20 cellular contexts compared by ENCODE assay signal in genomic region chr5:156929366-156929948, GRCh38. TPM values are rescaled to one million over a fixed set of nuclear protein-coding genes. Genes with fewer than 3 reads are reported as not detected.
A peak's percentile ranks its signal among the peaks of the same experiment; 100 is the strongest.
DNase-seq lines count a peak whose midpoint lies in the region; ATAC-seq and TF ChIP-seq lines count a peak whose summit lies in the region.
"Had no signal": no experiment of that assay in that cellular context is flagged by ENCODE, and none has a peak within 500 bp of the region (broad histone marks: within the 10 kb centered on the region; RNA-seq: fewer than 3 reads in every experiment).

No MANE protein-coding gene starts in this region.

- H3K4me1 Mint-ChIP-seq in activated CD4-positive, alpha-beta T cell treated with anti-CD3 and anti-CD28 coated beads, Interleukin-2, amount 10 ng/mL, durations not matched to agents 7 days and 5 days, result peaks cover 77% of the 10 kb centered on the region
- peaks cover 23% of the 10 kb centered on the region for H3K4me1 Mint-ChIP-seq in activated T-helper 17 cell treated with anti-CD3 and anti-CD28 coated beads, Interleukin-2, amount 50 U/mL, for 72 hours
- peaks cover 7% of the 10 kb centered on the region for H3K4me1 Mint-ChIP-seq in progenitor cell of endocrine pancreas (ENCODE audit: low read depth)

- ATAC-seq in activated T-helper 17 cell treated with anti-CD3 and anti-CD28 coated beads, Interleukin-2, amount 50 U/mL, for 72 hours (replicated peaks), result peak; percentile 78
- ATAC-seq: foreskin keratinocyte, Right ventricle myocardium inferior, upper lobe of right lung had no signal

- H3K27me3 Mint-ChIP-seq in activated CD4-positive, alpha-beta T cell treated with anti-CD3 and anti-CD28 coated beads, Interleukin-2, amount 10 ng/mL, durations not matched to agents 7 days and 5 days, result no peaks in the 10 kb centered on the region
- H3K27me3 Mint-ChIP-seq in activated T-helper 17 cell treated with anti-CD3 and anti-CD28 coated beads, Interleukin-2, amount 50 U/mL, for 72 hours, result no peaks in the 10 kb centered on the region
- peaks cover 4% of the 10 kb centered on the region for H3K27me3 Mint-ChIP-seq in progenitor cell of endocrine pancreas

- peak overlapping the region; percentile 85 for H3K27ac Mint-ChIP-seq in activated CD4-positive, alpha-beta T cell treated with anti-CD3 and anti-CD28 coated beads, Interleukin-2, amount 10 ng/mL, durations not matched to agents 7 days and 5 days
- peak overlapping the region; percentile 47 for H3K27ac Mint-ChIP-seq in activated T-helper 17 cell treated with anti-CD3 and anti-CD28 coated beads, Interleukin-2, amount 50 U/mL, for 72 hours
- H3K27ac Mint-ChIP-seq in progenitor cell of endocrine pancreas, result peak overlapping the region; percentile 49

- CTCF ChIA-PET in activated CD4-positive, alpha-beta T cell treated with anti-CD3 and anti-CD28 coated beads, Interleukin-2, amount 10 ng/mL, durations not matched to agents 7 days and 5 days (lab: Charles Lee), result interaction anchor here (1.0 to 7.7 kb wide), 9 partner anchors 9 to 126 kb away, joined by 3 to 37 read pairs (median 3); no protein-coding TSS in a partner anchor

- H3K79me2 ChIP-seq in MM.1S (ENCODE audit: low read length), result no peaks in the 10 kb centered on the region

- peaks cover 9% of the 10 kb centered on the region for H3K9me3 Mint-ChIP-seq in activated CD4-positive, alpha-beta T cell treated with anti-CD3 and anti-CD28 coated beads, Interleukin-2, amount 10 ng/mL, durations not matched to agents 7 days and 5 days
- H3K9me3 Mint-ChIP-seq in activated T-helper 17 cell treated with anti-CD3 and anti-CD28 coated beads, Interleukin-2, amount 50 U/mL, for 72 hours, result no peaks in the 10 kb centered on the region
- H3K9me3 Mint-ChIP-seq in progenitor cell of endocrine pancreas (ENCODE audit: low read depth), result peaks cover 4% of the 10 kb centered on the region

- H3K36me3 ChIP-seq in MM.1S (replicated peaks; ENCODE audit: insufficient read depth, low read length), result no peaks in the 10 kb centered on the region
- no peaks in the 10 kb centered on the region for H3K36me3 ChIP-seq in brain microvascular endothelial cell (replicated peaks)
- H3K36me3 ChIP-seq: ascending aorta, neutrophil, spleen, upper lobe of right lung had no signal

- no peaks in the 10 kb centered on the region for H4K20me1 ChIP-seq in MM.1S (ENCODE audit: insufficient read depth, low read length)

- H2AFZ ChIP-seq in MM.1S (ENCODE audit: low read length), result peak overlapping the region; percentile 25; the same call in 1 of the 2 replicates

- no peak overlapping the region; the same call in 1 of the 2 replicates for H3K4me2 ChIP-seq in MM.1S (ENCODE audit: low read depth, low read length)

- H3K4me3 ChIP-seq in MM.1S (ENCODE audit: low read length), result no peak overlapping the region
- H3K4me3 ChIP-seq in brain microvascular endothelial cell (ENCODE audit: low read depth, low read length), result no peak overlapping the region
- H3K4me3 ChIP-seq: ascending aorta, spleen, upper lobe of right lung had no signal

- POLR2A ChIA-PET in activated CD4-positive, alpha-beta T cell treated with anti-CD3 and anti-CD28 coated beads, Interleukin-2, amount 10 ng/mL, durations not matched to agents 7 days and 5 days (lab: Charles Lee), result interaction anchor here (0.7 kb wide), 1 partner anchor 16 kb away, joined by 5 read pairs; no protein-coding TSS in a partner anchor

- in situ Hi-C loops in brain microvascular endothelial cell (cut with HindIII; ENCODE audit: low pct_ligation_motif_present, low sequenced_read_pairs), result no loop called here

- no peak overlapping the region for H3K9ac ChIP-seq in MM.1S (ENCODE audit: low read length)

- DNase-seq in activated CD4-positive, alpha-beta T cell treated with anti-CD3 and anti-CD28 coated beads, Interleukin-2, amount 10 ng/mL, durations not matched to agents 7 days and 5 days, result peak; percentile 10
- DNase-seq in activated CD4-positive, alpha-beta T cell treated with anti-CD3 and anti-CD28 coated beads for 1 hour, result no peak
- DNase-seq in MM.1S, result no peak
- DNase-seq in progenitor cell of endocrine pancreas (ENCODE audit: low spot score, unreplicated experiment), result no peak
- no peak for DNase-seq in brain microvascular endothelial cell
- no peak for DNase-seq in NCI-H146 treated with DMSO at 0.1 percent for 48 hours (lab: John Stamatoyannopoulos, UW; ENCODE audit: unreplicated experiment)
- DNase-seq in NCI-H69 (lab: John Stamatoyannopoulos, UW), result no peak
- DNase-seq: cerebellar nuclear complex, foreskin keratinocyte, NCI-H2171, NCI-H748 treated with DMSO at 0.1 percent for 48 hours, OCI-M1, spleen, SW 1271, upper lobe of right lung had no signal

- H3K9me3 ChIP-seq in MM.1S (replicated peaks; ENCODE audit: insufficient read depth, low read length), result no peaks in the 10 kb centered on the region
- H3K9me3 ChIP-seq: ascending aorta, neutrophil, spleen, upper lobe of right lung had no signal

- peak overlapping the region; percentile 63; the same call in 1 of the 2 replicates for H3K27ac ChIP-seq in MM.1S (ENCODE audit: low read length)
- no peak overlapping the region for H3K27ac ChIP-seq in brain microvascular endothelial cell
- H3K27ac ChIP-seq: ascending aorta, foreskin keratinocyte, neutrophil, upper lobe of right lung had no signal

- H3K36me3 Mint-ChIP-seq in activated CD4-positive, alpha-beta T cell treated with anti-CD3 and anti-CD28 coated beads, Interleukin-2, amount 10 ng/mL, durations not matched to agents 7 days and 5 days (ENCODE audit: low read depth), result peaks cover 34% of the 10 kb centered on the region
- no peaks in the 10 kb centered on the region for H3K36me3 Mint-ChIP-seq in activated T-helper 17 cell treated with anti-CD3 and anti-CD28 coated beads, Interleukin-2, amount 50 U/mL, for 72 hours (ENCODE audit: low read depth)
- H3K36me3 Mint-ChIP-seq in progenitor cell of endocrine pancreas (ENCODE audit: insufficient read depth), result no peaks in the 10 kb centered on the region

- H3K4me1 ChIP-seq in MM.1S (ENCODE audit: low read length), result peaks cover 77% of the 10 kb centered on the region
- H3K4me1 ChIP-seq: ascending aorta, foreskin keratinocyte, spleen, upper lobe of right lung had no signal

- H3F3A ChIP-seq in MM.1S (ENCODE audit: insufficient read depth, low read length), result peaks cover 49% of the 10 kb centered on the region

- H3K9me2 ChIP-seq in MM.1S (replicated peaks; ENCODE audit: insufficient read depth, low read length), result no peaks in the 10 kb centered on the region

- H3K27me3 ChIP-seq in MM.1S (replicated peaks; ENCODE audit: insufficient read depth, low read length), result no peaks in the 10 kb centered on the region
- no peaks in the 10 kb centered on the region for H3K27me3 ChIP-seq in brain microvascular endothelial cell (replicated peaks)
- H3K27me3 ChIP-seq: ascending aorta, foreskin keratinocyte, neutrophil, spleen, upper lobe of right lung had no signal

- no peak overlapping the region for H3K4me3 Mint-ChIP-seq in activated CD4-positive, alpha-beta T cell treated with anti-CD3 and anti-CD28 coated beads, Interleukin-2, amount 10 ng/mL, durations not matched to agents 7 days and 5 days
- peak overlapping the region; percentile 18 for H3K4me3 Mint-ChIP-seq in activated T-helper 17 cell treated with anti-CD3 and anti-CD28 coated beads, Interleukin-2, amount 50 U/mL, for 72 hours
- no peak overlapping the region for H3K4me3 Mint-ChIP-seq in progenitor cell of endocrine pancreas (ENCODE audit: low read depth)

- TF ChIP-seq CTCF in MM.1S (IDR thresholded peaks at IDR 0.05; ENCODE audit: low read length), result no peak
- no peak for TF ChIP-seq CTCF in progenitor cell of endocrine pancreas (IDR thresholded peaks at IDR 0.05; ENCODE audit: unreplicated experiment)
- no peak for TF ChIP-seq CTCF in brain microvascular endothelial cell (IDR thresholded peaks at IDR 0.05; ENCODE audit: low read depth, low read length, missing control alignments)

RNA-seq across cellular contexts. Expression of gene TIMD4, which starts 33.6 kb away (rescaled TPM):
- total RNA-seq in activated CD4-positive, alpha-beta T cell treated with anti-CD3 and anti-CD28 coated beads, Interleukin-2, amount 10 ng/mL, durations not matched to agents 7 days and 5 days, result 1 to 10 TPM in 1 of 2 experiments, under 1 TPM in 1; 0.92 to 1.2 TPM
- total RNA-seq in activated T-helper 17 cell treated with anti-CD3 and anti-CD28 coated beads, Interleukin-2, amount 50 U/mL, for 72 hours, result 1 to 10 TPM in 1 of 2 donors, under 1 TPM in 1; 0.67 to 1.3 TPM
- not detected in 2 replicates for total RNA-seq in progenitor cell of endocrine pancreas
- total RNA-seq: A172, foreskin keratinocyte, upper lobe of right lung had no signal
